ENCODE assay signal across 1 cellular context in the genomic region with DNA sequence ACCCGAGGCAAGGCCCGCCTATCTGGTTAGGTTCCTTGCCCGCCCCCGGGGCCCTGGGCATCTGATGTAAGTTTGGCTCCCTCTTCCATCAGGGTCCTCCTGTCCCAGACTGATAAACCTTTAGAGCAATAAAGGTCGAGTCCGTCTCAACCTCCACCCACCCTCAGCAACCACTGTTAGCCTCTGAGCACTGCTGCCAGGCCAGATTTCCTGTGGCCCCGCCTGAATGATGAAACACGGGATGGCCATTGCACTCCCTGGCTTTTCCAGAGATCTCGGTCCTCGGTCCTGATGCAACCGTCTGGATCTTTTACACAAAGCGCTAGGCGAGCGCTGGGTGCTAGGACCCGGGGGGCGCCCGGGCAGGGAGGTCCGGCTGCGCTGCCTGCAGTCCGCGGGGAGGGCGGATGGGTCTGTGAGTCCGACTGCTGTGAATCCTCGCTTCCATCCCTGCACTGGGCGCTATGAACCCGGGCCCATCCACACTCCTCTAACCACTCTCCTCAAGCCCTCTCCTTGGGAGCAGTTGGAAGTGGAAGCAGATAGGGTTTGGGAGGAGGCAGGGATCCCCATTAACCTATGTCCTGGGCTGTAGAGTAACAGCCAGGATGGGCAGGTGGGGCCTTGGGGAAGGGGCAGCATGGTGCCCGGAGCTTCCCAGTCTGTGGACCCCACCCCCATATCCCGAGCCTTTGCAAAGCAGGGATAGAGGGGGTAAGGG.
TF ChIP-seq lines count a peak whose summit lies in the region.

No MANE protein-coding gene starts in this region.

TF ChIP-seq in IMR-90, 13 proteins besides CTCF, POLR2A, EP300 and RAD21 (continued from another document):
- TF ChIP-seq, protein P1, sequence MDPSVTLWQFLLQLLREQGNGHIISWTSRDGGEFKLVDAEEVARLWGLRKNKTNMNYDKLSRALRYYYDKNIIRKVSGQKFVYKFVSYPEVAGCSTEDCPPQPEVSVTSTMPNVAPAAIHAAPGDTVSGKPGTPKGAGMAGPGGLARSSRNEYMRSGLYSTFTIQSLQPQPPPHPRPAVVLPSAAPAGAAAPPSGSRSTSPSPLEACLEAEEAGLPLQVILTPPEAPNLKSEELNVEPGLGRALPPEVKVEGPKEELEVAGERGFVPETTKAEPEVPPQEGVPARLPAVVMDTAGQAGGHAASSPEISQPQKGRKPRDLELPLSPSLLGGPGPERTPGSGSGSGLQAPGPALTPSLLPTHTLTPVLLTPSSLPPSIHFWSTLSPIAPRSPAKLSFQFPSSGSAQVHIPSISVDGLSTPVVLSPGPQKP (IDR thresholded peaks at IDR 0.05; ENCODE audit: borderline replicate concordance, low read depth, low read length): no peak
- TF ChIP-seq CEBPB (IDR thresholded peaks at IDR 0.05; ENCODE audit: low read depth, low read length): peak; percentile 99
- no peak for TF ChIP-seq RCOR1 (IDR thresholded peaks at IDR 0.05; ENCODE audit: insufficient replicate concordance, low read length)
- TF ChIP-seq CHD1 (IDR thresholded peaks at IDR 0.05; ENCODE audit: low read depth, low read length): 0 out of 2 replicates have a peak, but pooled peaks have one; percentile 22
- TF ChIP-seq NFE2L2 (IDR thresholded peaks at IDR 0.05; ENCODE audit: low read depth, low read length): no peak; the same call in 1 of the 2 replicates
